13 cellular contexts compared by ENCODE assay signal in the genomic region with DNA sequence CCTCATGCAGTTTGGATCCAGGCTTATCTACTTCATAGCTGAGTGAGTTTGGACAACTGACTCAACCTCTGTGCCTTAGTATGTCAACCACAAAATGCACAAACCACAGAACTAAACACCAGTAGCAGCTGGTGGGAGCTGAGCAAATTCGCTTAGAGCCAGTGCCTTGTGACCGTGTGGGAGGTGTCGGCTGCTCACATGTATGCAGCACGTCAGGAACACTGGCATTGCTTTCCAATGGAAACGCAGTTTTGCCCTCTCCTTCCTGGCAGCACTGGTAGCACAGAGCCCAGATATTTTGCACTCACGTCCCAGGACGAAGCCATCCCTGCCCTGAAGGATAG. TPM values are rescaled to one million over a fixed set of nuclear protein-coding genes. Genes with fewer than 3 reads are reported as not detected.
DNase-seq lines count a peak whose midpoint lies in the region; ATAC-seq and TF ChIP-seq lines count a peak whose summit lies in the region.
"Had no signal": no experiment of that assay in that cellular context is flagged by ENCODE, and none has a peak within 500 bp of the region (broad histone marks: within the 10 kb centered on the region; RNA-seq: fewer than 3 reads in every experiment).

No MANE protein-coding gene starts in this region.

- peak overlapping the region; percentile 82 for H3K27ac ChIP-seq in BLaER1
- H3K27ac ChIP-seq in H9 (ENCODE audit: insufficient read length, low read depth, low read length) = no peak overlapping the region
- H3K27ac ChIP-seq: sigmoid colon had no signal

- H3K79me1 ChIP-seq in H9 (ENCODE audit: insufficient read depth, low read depth, low read length, poor library complexity, severe bottlenecking) = no peaks in the 10 kb centered on the region

- no peak overlapping the region for H2BK120ac ChIP-seq in H9 (ENCODE audit: low read depth, low read length, poor library complexity, severe bottlenecking)

- H3K9ac ChIP-seq in BLaER1 = peak overlapping the region; percentile 17; the same call in 1 of the 2 replicates
- no peak overlapping the region for H3K9ac ChIP-seq in H9 (ENCODE audit: extremely low read depth, insufficient read length, low read length)

- H3K36me3 ChIP-seq in BLaER1 = no peaks in the 10 kb centered on the region
- H3K36me3 ChIP-seq: sigmoid colon had no signal

- no peak overlapping the region for H3K18ac ChIP-seq in H9 (ENCODE audit: insufficient read length, low read depth, low read length)

- no peaks in the 10 kb centered on the region for H3K36me3 Mint-ChIP-seq in natural killer cell
- no peaks in the 10 kb centered on the region; a peak in 1 of 7 replicates for H3K36me3 Mint-ChIP-seq in H9 (ENCODE audit: insufficient read depth in 1 of 3, low read depth in 3 of 3)

- no peak overlapping the region for H2BK12ac ChIP-seq in H9 (ENCODE audit: insufficient read length, low read depth, low read length)

- H3K4ac ChIP-seq in H9 (ENCODE audit: low read depth, low read length) = no peak overlapping the region

- H3K27ac Mint-ChIP-seq in natural killer cell (no peak overlapping the region), H9 (no peak overlapping the region)

- no peak overlapping the region for H2AFZ ChIP-seq in H9 (ENCODE audit: low read length)

- no peak overlapping the region for H3K56ac ChIP-seq in H9 (ENCODE audit: insufficient read length, low read depth, low read length)

- DNase-seq in HT1080 (ENCODE audit: low read depth) (peak; percentile 75), astrocyte of the hippocampus (ENCODE audit: low read depth, low spot score) (peak; percentile 94), natural killer cell (no peak), NCI-H146 (lab: John Stamatoyannopoulos, UW) (no peak), H9 (no peak), DMS153 (lab: John Stamatoyannopoulos, UW) (no peak)
- DNase-seq: activated CD8-positive, alpha-beta memory T cell treated with anti-CD3 and anti-CD28 coated beads, Interleukin-2, amount 50 U/mL, for 48 hours; dermis blood vessel endothelial cell; sigmoid colon; stimulated activated naive CD4-positive, alpha-beta T cell had no signal

- H3K9me3 ChIP-seq in BLaER1 = no peaks in the 10 kb centered on the region
- H3K9me3 ChIP-seq in H9 (ENCODE audit: control insufficient read depth, low read depth, low read length) = no peaks in the 10 kb centered on the region
- H3K9me3 ChIP-seq: sigmoid colon had no signal

- H3K4me2 ChIP-seq in BLaER1 (peak overlapping the region; percentile 92), H9 (ENCODE audit: insufficient read depth, insufficient read length, low read length) (no peak overlapping the region)

- no peak overlapping the region for H3K4me3 Mint-ChIP-seq in natural killer cell
- H3K4me3 Mint-ChIP-seq in H9 = no peak overlapping the region

- no peak overlapping the region for H2AK5ac ChIP-seq in H9 (ENCODE audit: insufficient read length, low read length)

- no peak overlapping the region for H3K23ac ChIP-seq in H9 (ENCODE audit: insufficient read length, low read depth, low read length)

- no peak overlapping the region for H4K91ac ChIP-seq in H9 (ENCODE audit: insufficient read length, low read depth, low read length)

- intact Hi-C loops in natural killer cell (cut with micrococcal nuclease) = no loop called here

- H4K8ac ChIP-seq in H9 (replicated peaks; ENCODE audit: insufficient read length, low read depth, low read length) = no peak overlapping the region

- H3K9me3 Mint-ChIP-seq in natural killer cell (no peaks in the 10 kb centered on the region), H9 (no peaks in the 10 kb centered on the region)

- H2BK20ac ChIP-seq in H9 (ENCODE audit: low read depth, low read length, poor library complexity, severe bottlenecking) = no peak overlapping the region

- WGBS in H9 (ENCODE audit: extremely low coverage, insufficient read length, low lambda C conversion rate) = no CpG with 5 or more reads among the region's 7 CpGs

- TF ChIP-seq CTCF in natural killer cell (IDR thresholded peaks at IDR 0.05) (no peak), H9 (conservative IDR thresholded peaks at IDR 0.05) (no peak)

- H2BK5ac ChIP-seq in H9 (ENCODE audit: insufficient read length, low read length) = no peak overlapping the region

- H3K4me1 ChIP-seq in BLaER1 = peaks cover 82% of the 10 kb centered on the region
- H3K4me1 ChIP-seq in H9 (ENCODE audit: insufficient read depth, low read length) = no peaks in the 10 kb centered on the region

- H4K20me1 ChIP-seq in BLaER1 (no peaks in the 10 kb centered on the region), H9 (ENCODE audit: control insufficient read depth, insufficient read depth, insufficient read length) (no peaks in the 10 kb centered on the region)

- 0 out of 2 replicates have a peak overlapping the region, but pooled peaks have one; percentile 41 for H3K4me3 ChIP-seq in BLaER1
- H3K4me3 ChIP-seq: sigmoid colon had no signal

- H3K27me3 ChIP-seq in BLaER1 = no peaks in the 10 kb centered on the region
- no peaks in the 10 kb centered on the region; the same call in 1 of the 2 replicates for H3K27me3 ChIP-seq in H9 (ENCODE audit: insufficient read depth, low read length)
- H3K27me3 ChIP-seq: sigmoid colon had no signal

- H3K79me2 ChIP-seq in H9 (ENCODE audit: insufficient read depth, low read length) = no peaks in the 10 kb centered on the region

- H4K5ac ChIP-seq in H9 (ENCODE audit: insufficient read length, low read depth, low read length) = no peak overlapping the region

- H3K4me1 Mint-ChIP-seq in natural killer cell (no peaks in the 10 kb centered on the region), H9 (peaks cover 3 to 6% of the 10 kb centered on the region in 2 experiments)

- H3T11ph ChIP-seq in H9 (ENCODE audit: low read length) = no peak overlapping the region

- H2BK15ac ChIP-seq in H9 (ENCODE audit: low read depth, low read length) = no peak overlapping the region

- no peak overlapping the region for H3K14ac ChIP-seq in H9 (ENCODE audit: insufficient read depth, low read length)

- H3K23me2 ChIP-seq in H9 (ENCODE audit: insufficient read length, low read depth, low read length, poor library complexity, severe bottlenecking) = no peaks in the 10 kb centered on the region

- no peaks in the 10 kb centered on the region for H3K27me3 Mint-ChIP-seq in natural killer cell (ENCODE audit: low read depth in 2 of 2)
- H3K27me3 Mint-ChIP-seq in H9 (ENCODE audit: low read depth) = peaks cover 9% of the 10 kb centered on the region

- ATAC-seq in natural killer cell (peak in 2 of 3 donors; percentile 36 to 50), HG03108 (IDR thresholded peaks at IDR 0.05; ENCODE audit: unreplicated experiment) (no peak)
- ATAC-seq: SK-N-SH treated with all-trans-retinoic acid at 6 μM for 48 hours had no signal

RNA-seq across cellular contexts. Expression of gene NTN5, which starts 8.3 kb away (rescaled TPM):
- total RNA-seq in HT1080 (2014; rRNA removed; shearing (Covaris generic)) = not detected in 2 replicates
- polyA plus RNA-seq in HT1080 (2015; cell fraction: cytosol; rRNA removed) = not detected in 2 replicates
- polyA plus RNA-seq in HT1080 (2015; cell fraction: nucleus; rRNA removed) = not detected in 2 replicates
- 1 to 10 TPM; 1.3 to 3.4 (median 2.1) TPM for total RNA-seq in natural killer cell
- total RNA-seq in H9 (2021) = 0.33 and 0.55 TPM in 2 replicates
- total RNA-seq: dermis blood vessel endothelial cell had no signal

RNA-seq across cellular contexts. Expression of gene FUT2, which starts 14.7 kb away (rescaled TPM):
- not detected in 2 replicates for total RNA-seq in HT1080 (2014; rRNA removed; shearing (Covaris generic))
- not detected in 2 replicates for polyA plus RNA-seq in HT1080 (2015; cell fraction: cytosol; rRNA removed)
- polyA plus RNA-seq in HT1080 (2015; cell fraction: nucleus; rRNA removed) = not detected in 2 replicates
- total RNA-seq in natural killer cell (not detected), H9 (2021) (11.4 and 13.2 TPM in 2 replicates)
- total RNA-seq: dermis blood vessel endothelial cell, sigmoid colon had no signal

RNA-seq across cellular contexts. Expression of gene CA11, which starts 35.1 kb away (rescaled TPM):
- total RNA-seq in HT1080 (2014; rRNA removed; shearing (Covaris generic)) = 0.77 and 1.4 TPM in 2 replicates
- polyA plus RNA-seq in HT1080 (2015; cell fraction: cytosol; rRNA removed) = 0.59 and 0.69 TPM in 2 replicates
- polyA plus RNA-seq in HT1080 (2015; cell fraction: nucleus; rRNA removed) = 0.29 and 1.2 TPM in 2 replicates
- total RNA-seq in natural killer cell = 10 to 100 TPM in 2 of 3 donors, 1 to 10 TPM in 1; 9.2 to 11.9 (median 11.0) TPM
- 102 and 107 TPM in 2 replicates for total RNA-seq in H9 (2021)

RNA-seq across cellular contexts. Expression of gene MAMSTR, which starts 38.4 kb away (rescaled TPM):
- total RNA-seq in HT1080 (2014; rRNA removed; shearing (Covaris generic)) = 0.35 TPM in 1 of 2 replicates, not detected in the other
- 0.40 TPM in 2 replicates for polyA plus RNA-seq in HT1080 (2015; cell fraction: cytosol; rRNA removed)
- polyA plus RNA-seq in HT1080 (2015; cell fraction: nucleus; rRNA removed) = 0.24 TPM in 1 of 2 replicates, not detected in the other
- total RNA-seq in natural killer cell (1 to 10 TPM in 1 of 3 donors, under 1 TPM in 2; 0.56 to 1.2 (median 0.98) TPM), H9 (2021) (1.4 and 1.6 TPM in 2 replicates)

RNA-seq across cellular contexts. Expression of gene DBP, which starts 43.9 kb away (rescaled TPM):
- total RNA-seq in HT1080 (2014; rRNA removed; shearing (Covaris generic)) = 10.3 and 11.1 TPM in 2 replicates
- polyA plus RNA-seq in HT1080 (2015; cell fraction: cytosol; rRNA removed) = 5.1 and 7.7 TPM in 2 replicates
- 2.8 and 4.6 TPM in 2 replicates for polyA plus RNA-seq in HT1080 (2015; cell fraction: nucleus; rRNA removed)
- 10 to 100 TPM; 16.4 to 31.2 (median 24.3) TPM for total RNA-seq in natural killer cell
- 11.4 and 12.6 TPM in 2 replicates for total RNA-seq in H9 (2021)

Comparison
In these comparisons a context has a peak if more than half of its experiments do, and no peak if none do; other contexts are left out.
1. DNase-seq: peak in HT1080 (single experiment) and astrocyte of the hippocampus (single experiment); none in natural killer cell (single experiment), NCI-H146 (single experiment), H9 (single experiment) and DMS153 (single experiment).
2. RNA of gene FUT2, which starts 14.7 kb away (total RNA-seq): 11.4 to 13.2 TPM in H9; not detected in HT1080 and not detected in natural killer cell; every median in the first group is over 10 times any median in the second.